8 cellular contexts compared by ENCODE assay signal in the genomic region with DNA sequence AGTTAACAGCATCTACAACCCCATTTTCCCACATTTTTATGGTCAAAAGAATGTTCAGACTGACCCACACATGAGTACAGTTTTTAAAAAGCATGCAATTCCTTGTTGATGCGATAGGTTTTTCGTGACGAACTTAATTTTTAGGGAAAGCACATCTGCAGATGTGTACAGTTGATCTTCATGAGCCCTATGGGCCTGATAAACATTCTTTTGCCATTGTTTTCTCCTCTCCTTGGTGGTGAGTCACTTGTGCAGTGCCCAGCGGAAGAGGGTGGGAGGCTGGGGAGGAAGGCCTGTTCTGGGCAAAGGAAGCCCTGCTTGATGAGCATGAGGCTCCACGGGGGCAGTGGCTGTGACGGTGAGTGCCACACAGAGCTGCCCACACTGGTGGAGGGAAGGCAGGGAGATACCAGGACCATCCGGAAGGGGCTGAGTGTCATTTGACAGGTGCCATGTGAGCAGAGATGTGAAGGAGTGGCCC. TPM values are rescaled to one million over a fixed set of nuclear protein-coding genes. Genes with fewer than 3 reads are reported as not detected.
DNase-seq lines count a peak whose midpoint lies in the region; ATAC-seq and TF ChIP-seq lines count a peak whose summit lies in the region.

No MANE protein-coding gene starts in this region.

- peaks cover 61% of the 10 kb centered on the region for H3K36me3 Mint-ChIP-seq in activated CD4-positive, alpha-beta T cell treated with anti-CD3 and anti-CD28 coated beads, Interleukin-2, amount 10 ng/mL, durations not matched to agents 24 days and 14 days (ENCODE audit: low read depth)

- H3K9me3 Mint-ChIP-seq in activated CD4-positive, alpha-beta T cell treated with anti-CD3 and anti-CD28 coated beads, Interleukin-2, amount 10 ng/mL, durations not matched to agents 24 days and 14 days, result no peaks in the 10 kb centered on the region

- ATAC-seq in GM18858 (IDR thresholded peaks at IDR 0.05; ENCODE audit: unreplicated experiment), result no peak
- ATAC-seq in HG03442 (IDR thresholded peaks at IDR 0.05; ENCODE audit: unreplicated experiment), result no peak
- ATAC-seq in GM19351 (IDR thresholded peaks at IDR 0.05; ENCODE audit: unreplicated experiment), result no peak
- ATAC-seq in GM18868 (IDR thresholded peaks at IDR 0.05; ENCODE audit: unreplicated experiment), result no peak

- H3K27me3 Mint-ChIP-seq in activated CD4-positive, alpha-beta T cell treated with anti-CD3 and anti-CD28 coated beads, Interleukin-2, amount 10 ng/mL, durations not matched to agents 24 days and 14 days, result no peaks in the 10 kb centered on the region

- DNase-seq in HT-29 (ENCODE audit: low spot score), result peak; percentile 21
- no peak for DNase-seq in activated CD4-positive, alpha-beta T cell treated with anti-CD3 and anti-CD28 coated beads, Interleukin-2, amount 10 ng/mL, durations not matched to agents 24 days and 14 days
- peak; percentile 93 for DNase-seq in fibroblast of the aortic adventitia (ENCODE audit: low read depth)

- peak; percentile 39 for TF ChIP-seq CTCF in fibroblast of the aortic adventitia (IDR thresholded peaks at IDR 0.05; ENCODE audit: insufficient read depth, low read length)

- peak overlapping the region; percentile 54 for H3K4me3 Mint-ChIP-seq in activated CD4-positive, alpha-beta T cell treated with anti-CD3 and anti-CD28 coated beads, Interleukin-2, amount 10 ng/mL, durations not matched to agents 24 days and 14 days

- peak overlapping the region; percentile 82 for H3K27ac Mint-ChIP-seq in activated CD4-positive, alpha-beta T cell treated with anti-CD3 and anti-CD28 coated beads, Interleukin-2, amount 10 ng/mL, durations not matched to agents 24 days and 14 days

- intact Hi-C loops in activated CD4-positive, alpha-beta T cell treated with anti-CD3 and anti-CD28 coated beads, Interleukin-2, amount 10 ng/mL, durations not matched to agents 24 days and 14 days (cut with micrococcal nuclease), result loop anchor here (10.0 kb wide), 1 partner anchor 1683 kb away; the partner anchor contains the start of gene PARP1

- H3K4me1 Mint-ChIP-seq in activated CD4-positive, alpha-beta T cell treated with anti-CD3 and anti-CD28 coated beads, Interleukin-2, amount 10 ng/mL, durations not matched to agents 24 days and 14 days, result peaks cover 58% of the 10 kb centered on the region

- peak overlapping the region; percentile 56 for H3K4me3 ChIP-seq in fibroblast of the aortic adventitia (ENCODE audit: low read depth, low read length)
- peak overlapping the region in 1 of 7 experiments; percentile 9 for H3K4me3 ChIP-seq in skin epidermis

- peak overlapping the region in 17 of 21 experiments; percentile 3 to 93 (median 27) for H3K27ac ChIP-seq in skin epidermis

RNA-seq across cellular contexts. Expression of gene ARF1, which starts 5.3 kb away (rescaled TPM):
- 387 and 400 TPM in 2 replicates for total RNA-seq in HT-29 (2014; rRNA removed; shearing (Covaris generic))
- total RNA-seq in activated CD4-positive, alpha-beta T cell treated with anti-CD3 and anti-CD28 coated beads, Interleukin-2, amount 10 ng/mL, durations not matched to agents 24 days and 14 days, result 388 and 395 TPM in 2 replicates
- total RNA-seq in fibroblast of the aortic adventitia (ENCODE audit: low replicate concordance), result 58.0 and 246 TPM in 2 replicates

RNA-seq across cellular contexts. Expression of gene C1orf35, which starts 15.3 kb away (rescaled TPM):
- 30.3 and 38.4 TPM in 2 replicates for total RNA-seq in HT-29 (2014; rRNA removed; shearing (Covaris generic))
- total RNA-seq in activated CD4-positive, alpha-beta T cell treated with anti-CD3 and anti-CD28 coated beads, Interleukin-2, amount 10 ng/mL, durations not matched to agents 24 days and 14 days, result 27.5 and 33.0 TPM in 2 replicates
- total RNA-seq in fibroblast of the aortic adventitia (ENCODE audit: low replicate concordance), result 5.9 and 21.8 TPM in 2 replicates

RNA-seq across cellular contexts. Expression of gene MRPL55, which starts 21.3 kb away (rescaled TPM):
- total RNA-seq in HT-29 (2014; rRNA removed; shearing (Covaris generic)), result 158 and 201 TPM in 2 replicates
- total RNA-seq in activated CD4-positive, alpha-beta T cell treated with anti-CD3 and anti-CD28 coated beads, Interleukin-2, amount 10 ng/mL, durations not matched to agents 24 days and 14 days, result 55.2 and 62.2 TPM in 2 replicates
- 32.5 and 74.1 TPM in 2 replicates for total RNA-seq in fibroblast of the aortic adventitia (ENCODE audit: low replicate concordance)

RNA-seq across cellular contexts. Expression of gene GUK1, which starts 52.3 kb away (rescaled TPM):
- total RNA-seq in HT-29 (2014; rRNA removed; shearing (Covaris generic)), result 608 and 613 TPM in 2 replicates
- total RNA-seq in activated CD4-positive, alpha-beta T cell treated with anti-CD3 and anti-CD28 coated beads, Interleukin-2, amount 10 ng/mL, durations not matched to agents 24 days and 14 days, result 211 and 222 TPM in 2 replicates
- total RNA-seq in fibroblast of the aortic adventitia (ENCODE audit: low replicate concordance), result 171 and 217 TPM in 2 replicates
